ENCODE assay signal across 26 cellular contexts in the genomic region with DNA sequence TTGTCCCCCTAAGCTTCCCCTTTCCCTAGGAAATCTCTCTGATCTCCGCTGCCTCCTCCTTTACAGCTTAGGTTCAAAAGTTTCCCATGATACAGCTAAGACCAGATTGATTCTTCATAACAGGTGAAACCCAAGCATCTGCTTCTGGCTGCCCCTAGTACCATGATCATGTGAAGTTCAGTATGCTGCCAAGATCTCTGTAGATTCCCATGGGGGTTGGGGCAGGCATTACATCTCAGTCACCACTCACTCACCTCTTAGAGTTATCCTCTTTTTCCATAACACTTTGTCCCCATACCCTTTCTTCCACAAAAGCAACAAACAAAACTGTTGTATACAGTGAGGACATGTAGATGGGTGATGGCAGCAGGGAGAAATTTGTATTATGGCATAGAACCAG.
"Had no signal": no experiment of that assay in that cellular context is flagged by ENCODE, and none has a peak within 500 bp of the region (broad histone marks: within the 10 kb centered on the region; RNA-seq: fewer than 3 reads in every experiment).

No MANE protein-coding gene starts in this region.

- H3K9ac ChIP-seq: neural progenitor cell, parathyroid adenoma had no signal

- H3K36me3 ChIP-seq: neural progenitor cell, neutrophil, right atrium auricular region, right lobe of liver, thyroid gland, transverse colon, upper lobe of left lung, vagina had no signal

- H3K9me3 Mint-ChIP-seq: memory B cell; naive B cell; natural killer cell; nephron progenitor cell; neural progenitor cell; stimulated activated naive B cell treated with anti-CD40 and anti-IgM and Interleukin-4, amounts not matched to agents 10 μg/mL and 1 μg/mL and 100 μg/mL, for 72 hours had no signal

- H3K27ac Mint-ChIP-seq: memory B cell; natural killer cell; nephron progenitor cell; neural progenitor cell; stimulated activated naive B cell treated with anti-CD40 and anti-IgM and Interleukin-4, amounts not matched to agents 10 μg/mL and 1 μg/mL and 100 μg/mL, for 72 hours had no signal

- H3K4me1 Mint-ChIP-seq: natural killer cell, nephron progenitor cell, neural progenitor cell had no signal

- H2AFZ ChIP-seq: hepatocyte, neural progenitor cell, parathyroid adenoma had no signal

- H3K9me3 ChIP-seq: heart right ventricle, left lung, neutrophil, right atrium auricular region, right lobe of liver, spleen, stomach, testis, thyroid gland, transverse colon, upper lobe of left lung, vagina had no signal

- H3K27ac ChIP-seq: heart right ventricle, hepatocyte, left lung, neural progenitor cell, neutrophil, parathyroid adenoma, right atrium auricular region, right lobe of liver, spleen, stomach, testis, thyroid gland, transverse colon, upper lobe of left lung, vagina had no signal

- ATAC-seq: left lung; natural killer cell; right lobe of liver; stimulated activated naive B cell treated with anti-CD40 and anti-IgM and Interleukin-4, amounts not matched to agents 10 μg/mL and 1 μg/mL and 100 μg/mL, for 72 hours; stimulated activated naive CD8-positive, alpha-beta T cell treated with anti-CD3 and anti-CD28 coated beads, Interleukin-15, Interleukin-2, amounts not matched to agents 100 U/mL and 50 U/mL, for 24 hours had no signal

- H3K4me1 ChIP-seq: left lung, neural progenitor cell, right atrium auricular region, stomach, testis, thyroid gland, transverse colon, upper lobe of left lung, vagina had no signal

- H3K27me3 ChIP-seq: heart right ventricle, hepatocyte, left lung, neural progenitor cell, neutrophil, right atrium auricular region, right lobe of liver, spleen, stomach, testis, thyroid gland, transverse colon, upper lobe of left lung, vagina had no signal

- H3K27me3 Mint-ChIP-seq: memory B cell; naive B cell; stimulated activated naive B cell treated with anti-CD40 and anti-IgM and Interleukin-4, amounts not matched to agents 10 μg/mL and 1 μg/mL and 100 μg/mL, for 72 hours had no signal

- H3K79me2 ChIP-seq: hepatocyte had no signal

- H3K4me3 Mint-ChIP-seq: memory B cell; naive B cell; natural killer cell; nephron progenitor cell; neural progenitor cell; stimulated activated naive B cell treated with anti-CD40 and anti-IgM and Interleukin-4, amounts not matched to agents 10 μg/mL and 1 μg/mL and 100 μg/mL, for 72 hours had no signal

- H3K36me3 Mint-ChIP-seq: natural killer cell, neural progenitor cell had no signal

- DNase-seq: heart right ventricle; left lung; midbrain; naive B cell; natural killer cell; nephron progenitor cell; occipital lobe; right lobe of liver; small intestine; spleen; stimulated activated CD4-positive, alpha-beta T cell treated with anti-CD3 and anti-CD28 coated beads, Interleukin-4, amount 100 ng/mL, for 4 hours; stimulated activated CD8-positive, alpha-beta memory T cell treated with anti-CD3 and anti-CD28 coated beads, Interleukin-4, amount 100 ng/mL, for 48 hours; stimulated activated naive B cell treated with anti-CD40 and anti-IgM and Interleukin-4, amounts not matched to agents 10 μg/mL and 1 μg/mL and 100 μg/mL, for 72 hours; stimulated activated naive CD8-positive, alpha-beta T cell treated with anti-CD3 and anti-CD28 coated beads, Interleukin-15, Interleukin-2, amounts not matched to agents 100 U/mL and 50 U/mL, for 24 hours; stomach; testis; thyroid gland; transverse colon; upper lobe of left lung had no signal

- H3K4me2 ChIP-seq: hepatocyte, neural progenitor cell had no signal

- H3K4me3 ChIP-seq: heart right ventricle, hepatocyte, left lung, neural progenitor cell, right atrium auricular region, right lobe of liver, spleen, stomach, testis, thyroid gland, transverse colon, upper lobe of left lung, vagina had no signal
